8 cellular contexts compared by ENCODE assay signal in the genomic region with DNA sequence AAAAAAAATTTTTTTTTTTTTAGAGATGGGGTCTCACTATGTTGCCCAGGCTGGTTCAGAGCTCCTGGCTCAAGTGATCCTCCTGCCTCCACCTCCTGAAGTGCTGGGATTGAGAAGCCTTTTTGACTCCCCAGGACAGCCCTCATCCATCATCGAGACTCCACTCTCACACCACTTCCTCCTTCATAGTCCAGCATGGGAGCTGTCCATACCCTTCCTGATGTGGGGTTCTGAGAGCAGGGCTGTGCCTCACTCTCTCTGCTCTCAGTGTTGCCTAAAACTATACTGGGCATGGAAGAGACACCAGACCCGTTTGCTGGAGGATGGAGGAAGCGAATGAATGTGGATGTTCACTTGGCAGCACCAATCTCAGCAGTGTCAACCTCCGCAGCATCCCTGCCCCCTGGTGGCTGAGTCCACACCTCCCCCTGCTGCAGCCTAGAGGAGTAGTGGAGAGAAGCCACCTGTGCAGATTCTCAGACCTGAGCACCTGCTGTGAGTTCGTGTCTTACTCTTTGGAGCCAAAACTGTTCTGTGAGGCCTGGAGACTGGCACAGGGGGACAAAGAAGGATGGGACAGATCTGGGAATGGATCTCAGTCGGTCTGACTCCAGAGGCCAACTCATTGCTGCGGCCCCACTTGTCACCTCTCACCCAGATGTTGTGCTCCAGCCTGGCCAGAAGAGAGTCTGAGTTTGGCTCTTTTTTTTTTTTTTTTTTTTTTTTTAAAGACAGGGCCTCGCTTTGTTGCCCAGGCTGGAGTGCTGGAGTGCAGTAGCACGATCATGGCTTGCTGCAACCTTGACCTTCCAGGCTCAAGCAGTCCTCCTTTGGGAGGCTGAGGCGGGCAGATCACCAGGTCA. TPM values are rescaled to one million over a fixed set of nuclear protein-coding genes. Genes with fewer than 3 reads are reported as not detected.
DNase-seq lines count a peak whose midpoint lies in the region; ATAC-seq, FAIRE-seq and TF ChIP-seq lines count a peak whose summit lies in the region.

No MANE protein-coding gene starts in this region.

- POLR2A ChIA-PET in CD8-positive, alpha-beta T cell (lab: Charles Lee): no interaction called here

- TF ChIP-seq CTCF in CD8-positive, alpha-beta T cell (IDR thresholded peaks at IDR 0.05): peak; percentile 73
- TF ChIP-seq CTCF in mucosa of descending colon (IDR thresholded peaks at IDR 0.05): peak; percentile 81

- H3K27me3 ChIP-seq in CD8-positive, alpha-beta T cell (ENCODE audit: insufficient read depth, low read length): no peaks in the 10 kb centered on the region

- peak; percentile 91 for ATAC-seq in CD8-positive, alpha-beta T cell
- ATAC-seq in mucosa of descending colon (peak; percentile 89), GM18873 (IDR thresholded peaks at IDR 0.05; ENCODE audit: low FRiP score, unreplicated experiment) (no peak)

- H3K9me3 ChIP-seq in CD8-positive, alpha-beta T cell (ENCODE audit: low read length): no peaks in the 10 kb centered on the region
- no peaks in the 10 kb centered on the region for H3K9me3 ChIP-seq in mucosa of descending colon

- H3K4me3 ChIP-seq in CD8-positive, alpha-beta T cell (ENCODE audit: low read depth, low read length): no peak overlapping the region
- no peak overlapping the region for H3K4me3 ChIP-seq in mucosa of descending colon

- no peak overlapping the region for H3K27ac Mint-ChIP-seq in CD8-positive, alpha-beta T cell

- FAIRE-seq in H54 (lab: Jason Lieb, UNC): peak; percentile 72

- no peak for TF ChIP-seq POLR2A in H54 (IDR thresholded peaks at IDR 0.05; ENCODE audit: low read depth, low read length)

- no peaks in the 10 kb centered on the region for H3K36me3 ChIP-seq in CD8-positive, alpha-beta T cell (ENCODE audit: insufficient read depth, low read length)
- no peaks in the 10 kb centered on the region for H3K36me3 ChIP-seq in mucosa of descending colon (ENCODE audit: low read depth)

- intact Hi-C loops in CD8-positive, alpha-beta T cell (cut with DNase I, micrococcal nuclease): loop anchor here (1.0 kb wide), 1 partner anchor 30 kb away; no protein-coding TSS in a partner anchor
- intact Hi-C loops in mucosa of descending colon (cut with DNase I, micrococcal nuclease): no loop called here

- no peak overlapping the region for H3K4me3 Mint-ChIP-seq in CD8-positive, alpha-beta T cell

- H3K4me1 ChIP-seq in CD8-positive, alpha-beta T cell (ENCODE audit: insufficient read depth, low read length): no peaks in the 10 kb centered on the region
- peaks cover 7% of the 10 kb centered on the region for H3K4me1 ChIP-seq in mucosa of descending colon (ENCODE audit: low read depth)

- peak; percentile 24 to 75 (median 61) for DNase-seq in CD8-positive, alpha-beta T cell
- DNase-seq in H54 (ENCODE audit: insufficient read length, low spot score) (peak; percentile 68), NCI-H345 (lab: John Stamatoyannopoulos, UW) (peak; percentile 73), mucosa of descending colon (peak; percentile 77 to 94 (median 93))
- DNase-seq in activated CD4-positive, alpha-beta T cell treated with anti-CD3 and anti-CD28 coated beads for 24 hours (ENCODE audit: low read depth in 2 of 2): peak; percentile 60 to 64
- peak; percentile 28 for DNase-seq in effector CD8-positive, alpha-beta T cell (lab: John Stamatoyannopoulos, UW)
- DNase-seq in stimulated activated naive CD4-positive, alpha-beta T cell (lab: John Stamatoyannopoulos, UW): peak in 5 of 6 experiments; percentile 22 to 59 (median 51)

- peaks cover 21% of the 10 kb centered on the region for H3K27me3 Mint-ChIP-seq in CD8-positive, alpha-beta T cell (ENCODE audit: low read depth)

- H3K27ac ChIP-seq in CD8-positive, alpha-beta T cell (ENCODE audit: low read depth, low read length): no peak overlapping the region

- no peaks in the 10 kb centered on the region for H3K9me3 Mint-ChIP-seq in CD8-positive, alpha-beta T cell

- CTCF ChIA-PET in CD8-positive, alpha-beta T cell (lab: Charles Lee): interaction anchor here (1.1 to 1.2 kb wide), 3 partner anchors 30 to 45 kb away, joined by 3 read pairs; no protein-coding TSS in a partner anchor

- no peaks in the 10 kb centered on the region for H3K4me1 Mint-ChIP-seq in CD8-positive, alpha-beta T cell (ENCODE audit: low read depth)

- no peaks in the 10 kb centered on the region for H3K36me3 Mint-ChIP-seq in CD8-positive, alpha-beta T cell

RNA-seq across cellular contexts. Expression of a gene that starts 17.7 kb away (rescaled TPM):
- total RNA-seq in CD8-positive, alpha-beta T cell: not detected
- total RNA-seq in mucosa of descending colon: 100 to 1,000 TPM; 104 to 169 (median 148) TPM

RNA-seq across cellular contexts. Expression of a gene that starts 23.5 kb away (rescaled TPM):
- not detected for total RNA-seq in CD8-positive, alpha-beta T cell
- total RNA-seq in mucosa of descending colon: not detected

RNA-seq across cellular contexts. Expression of a gene that starts 50.7 kb away (rescaled TPM):
- 10 to 100 TPM; 35.8 to 36.6 TPM for total RNA-seq in CD8-positive, alpha-beta T cell
- total RNA-seq in mucosa of descending colon: 10 to 100 TPM; 47.5 to 54.5 (median 52.9) TPM

Comparison
In these comparisons a context has a peak if more than half of its experiments do, and no peak if none do; other contexts are left out.
1. DNase-seq: peak in every context shown above with its lines; median percentile 93 in mucosa of descending colon; 73 in NCI-H345; 68 in H54; 62 in activated CD4-positive, alpha-beta T cell treated with anti-CD3 and anti-CD28 coated beads for 24 hours; 61 in CD8-positive, alpha-beta T cell; 51 in stimulated activated naive CD4-positive, alpha-beta T cell; 28 in effector CD8-positive, alpha-beta T cell.
2. RNA of a gene that starts 17.7 kb away (total RNA-seq): 104 to 169 TPM in mucosa of descending colon; not detected in CD8-positive, alpha-beta T cell; every median in the first group is over 100 times any median in the second.
3. intact Hi-C loops: an anchor here in CD8-positive, alpha-beta T cell (1.0 kb wide); none called in mucosa of descending colon.